ENCODE assay signal across 19 cellular contexts in the genomic region with DNA sequence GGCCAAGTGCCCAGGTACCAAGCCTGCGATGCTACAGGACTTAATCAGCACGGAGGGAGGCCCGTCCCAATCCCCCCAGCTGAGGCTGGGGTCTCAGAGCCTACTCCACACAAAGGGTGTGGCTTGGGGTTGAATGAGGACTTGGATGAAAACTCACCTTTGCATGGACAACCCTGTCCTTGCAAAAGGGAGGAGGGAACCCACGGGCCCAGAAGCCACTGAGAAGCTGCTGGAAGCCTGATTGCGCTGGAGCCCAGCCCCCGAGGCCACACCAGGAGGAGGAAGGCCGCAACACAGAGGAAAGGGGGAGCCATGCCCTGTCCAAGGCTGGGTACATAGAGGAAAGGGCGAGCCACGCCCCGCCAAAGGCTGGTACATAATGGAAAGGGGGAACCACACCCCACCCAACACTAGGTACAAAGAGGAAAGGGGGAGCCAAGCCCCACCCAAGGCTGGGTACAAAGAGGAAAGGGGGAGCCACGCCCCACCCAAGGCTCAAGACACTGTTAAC.
DNase-seq lines count a peak whose midpoint lies in the region; ATAC-seq, FAIRE-seq and TF ChIP-seq lines count a peak whose summit lies in the region.
"Had no signal": no experiment of that assay in that cellular context is flagged by ENCODE, and none has a peak within 500 bp of the region (broad histone marks: within the 10 kb centered on the region; RNA-seq: fewer than 3 reads in every experiment).

No MANE protein-coding gene starts in this region.

- H2BK5ac ChIP-seq in H1 (ENCODE audit: low read depth, low read length), result no peak overlapping the region
- no peak overlapping the region for H2BK5ac ChIP-seq in mesenchymal stem cell (ENCODE audit: low read depth, low read length, poor library complexity, severe bottlenecking)

- H3K36me3 ChIP-seq in right atrium auricular region (no peaks in the 10 kb centered on the region), H1 (ENCODE audit: control insufficient read depth in 2 of 4, insufficient read depth in 4 of 4, low read length in 3 of 4) (peaks cover 0 to 5% (median 0%) of the 10 kb centered on the region in 4 experiments; a peak in 1 of 8 replicates), sigmoid colon (no peaks in the 10 kb centered on the region), aorta (ENCODE audit: control insufficient read depth in 1 of 2, insufficient read depth in 2 of 2, low read length in 1 of 2) (no peaks in the 10 kb centered on the region), mesenchymal stem cell (ENCODE audit: control insufficient read depth in 1 of 2, insufficient read depth in 2 of 2, low read depth in 1 of 2, low read length in 2 of 2) (peaks cover 0 to 5% of the 10 kb centered on the region in 2 experiments)

- H3K4me2 ChIP-seq in H1 (ENCODE audit: insufficient read depth in 1 of 2, low read depth in 2 of 2, low read length in 2 of 2) (no peak overlapping the region), mesenchymal stem cell (ENCODE audit: low read length, poor library complexity, severe bottlenecking) (no peak overlapping the region)

- intact Hi-C loops in cardiac septum (cut with DNase I) (loop anchor here (5.0 kb wide), 1 partner anchor 90 kb away; no protein-coding TSS in a partner anchor), sigmoid colon (cut with DNase I) (no loop called here), aorta (cut with DNase I) (no loop called here)

- H3K79me1 ChIP-seq in H1 (ENCODE audit: low read depth, low read length), result no peaks in the 10 kb centered on the region
- no peaks in the 10 kb centered on the region for H3K79me1 ChIP-seq in mesenchymal stem cell (replicated peaks; ENCODE audit: low read length, poor library complexity, severe bottlenecking)

- H2AK5ac ChIP-seq in H1 (ENCODE audit: low read depth, low read length) (no peak overlapping the region), mesenchymal stem cell (ENCODE audit: low read length, severe bottlenecking) (no peak overlapping the region)

- no peak for TF ChIP-seq RAD21 in H1 (IDR thresholded peaks at IDR 0.05 in 1 of 2, conservative IDR thresholded peaks at IDR 0.05 in 1 of 2; ENCODE audit: low read depth in 2 of 2, low read length in 2 of 2)

- H3K27ac ChIP-seq in right atrium auricular region (no peak overlapping the region), H1 (ENCODE audit: low read depth, low read length) (no peak overlapping the region), sigmoid colon (no peak overlapping the region), aorta (ENCODE audit: low read depth in 1 of 2, low read length in 2 of 2) (no peak overlapping the region), mesenchymal stem cell (ENCODE audit: low read length, poor library complexity, severe bottlenecking) (no peak overlapping the region)

- no peaks in the 10 kb centered on the region for H4K20me1 ChIP-seq in H1 (replicated peaks in 1 of 2; ENCODE audit: control insufficient read depth in 1 of 2, insufficient read depth in 2 of 2, low read length in 2 of 2)

- H3K4me3 ChIP-seq in right atrium auricular region (no peak overlapping the region), H1 (ENCODE audit: extremely low read depth in 1 of 4, insufficient read depth in 2 of 4, low read depth in 3 of 4, low read length in 4 of 4) (no peak overlapping the region), sigmoid colon (no peak overlapping the region), aorta (ENCODE audit: low read length in 2 of 2) (no peak overlapping the region), mesenchymal stem cell (ENCODE audit: insufficient read depth in 1 of 2, low read depth in 1 of 2, low read length in 2 of 2) (no peak overlapping the region)

- ATAC-seq in aorta (ENCODE audit: low FRiP score) (no peak), GM21786 (IDR thresholded peaks at IDR 0.05; ENCODE audit: unreplicated experiment) (no peak)
- ATAC-seq: CD8-positive, alpha-beta T cell had no signal

- H2BK12ac ChIP-seq in H1 (ENCODE audit: low read depth, low read length) (no peak overlapping the region), mesenchymal stem cell (ENCODE audit: low read length in 2 of 2) (no peak overlapping the region)

- H3K9ac ChIP-seq in H1 (replicated peaks in 1 of 4; ENCODE audit: extremely low read depth in 1 of 4, low read depth in 3 of 4, low read length in 3 of 4) (no peak overlapping the region), mesenchymal stem cell (ENCODE audit: low read length) (no peak overlapping the region)

- no peak overlapping the region for H2BK120ac ChIP-seq in H1 (replicated peaks; ENCODE audit: low read depth, low read length)
- H2BK120ac ChIP-seq in mesenchymal stem cell (ENCODE audit: low read depth, low read length), result no peak overlapping the region

- no peaks in the 10 kb centered on the region for H3K79me2 ChIP-seq in H1 (ENCODE audit: control insufficient read depth in 1 of 2, insufficient read depth in 2 of 2, low read length in 2 of 2)

- POLR2A ChIA-PET in H1 (lab: Charles Lee; ENCODE audit: partially characterized antibody), result no interaction called here

- H3K27me3 ChIP-seq in right atrium auricular region (no peaks in the 10 kb centered on the region), H1 (replicated peaks in 1 of 4; ENCODE audit: control insufficient read depth in 3 of 4, extremely low read depth in 1 of 4, insufficient read depth in 3 of 4, low read length in 3 of 4) (no peaks in the 10 kb centered on the region), sigmoid colon (no peaks in the 10 kb centered on the region), aorta (ENCODE audit: control insufficient read depth in 1 of 2, insufficient read depth in 2 of 2, low read length in 1 of 2) (no peaks in the 10 kb centered on the region), mesenchymal stem cell (ENCODE audit: control insufficient read depth in 1 of 2, insufficient read depth in 1 of 2, low read length in 2 of 2) (no peaks in the 10 kb centered on the region)

- no peak overlapping the region for H4K5ac ChIP-seq in H1 (ENCODE audit: insufficient read length, low read depth, low read length)

- H2AFZ ChIP-seq in H1 (ENCODE audit: low read length), result no peak overlapping the region
- no peak overlapping the region for H2AFZ ChIP-seq in mesenchymal stem cell (ENCODE audit: low read depth, low read length)

- H3K23me2 ChIP-seq in H1 (ENCODE audit: low read depth, low read length), result no peaks in the 10 kb centered on the region

- H4K8ac ChIP-seq in H1 (ENCODE audit: extremely low read depth, insufficient read depth, low read length) (peak overlapping the region; percentile 79), mesenchymal stem cell (ENCODE audit: low read length) (no peak overlapping the region)

- DNase-seq in cardiac septum (ENCODE audit: low spot score) (peak; percentile 67), right atrium auricular region (ENCODE audit: low spot score) (no peak), H1 (ENCODE audit: low read depth in 1 of 2, low spot score in 2 of 2) (peak in 1 of 2 experiments; percentile 33), sigmoid colon (peak; percentile 50), aorta (peak; percentile 34 to 71), mesenchymal stem cell (no peak)
- DNase-seq: ACHN, DND-41, GDM1, Karpas-422, MM.1S, NCI-H1105, NCI-H187, NCI-H510A treated with DMSO at 0.1 percent for 48 hours, SHP77 treated with DMSO at 0.1 percent for 48 hours had no signal

- TF ChIP-seq CTCF in right atrium auricular region (IDR thresholded peaks at IDR 0.05) (no peak), H1 (IDR thresholded peaks at IDR 0.05; ENCODE audit: control extremely low read depth in 1 of 3, insufficient read depth in 1 of 3, low read depth in 1 of 3, low read length in 3 of 3) (no peak), sigmoid colon (IDR thresholded peaks at IDR 0.05) (no peak)

- no peak overlapping the region for H3K14ac ChIP-seq in H1 (ENCODE audit: insufficient read length)
- no peak overlapping the region for H3K14ac ChIP-seq in mesenchymal stem cell (ENCODE audit: low read length in 2 of 2)

- no peak overlapping the region for H2BK20ac ChIP-seq in H1 (ENCODE audit: low read length)

- H3K56ac ChIP-seq in H1 (replicated peaks; ENCODE audit: insufficient read length, low read depth, low read length), result no peak overlapping the region

- WGBS in H1 (ENCODE audit: extremely low coverage in 1 of 2, insufficient coverage in 1 of 2, insufficient read length in 1 of 2, insufficient replicate concordance in 2 of 2, low coverage in 1 of 2, low lambda C conversion rate in 2 of 2, missing lambda C conversion rate in 1 of 2), 2 experiments, result 94% methylated on average over 7 of the region's 11 CpGs; no CpG with 5 or more reads in 1 of the 2 experiments
- 53 to 80% methylated on average over 11 of the region's 11 CpGs for WGBS in sigmoid colon, 2 donors
- WGBS in aorta, 2 donors, result 92 to 97% methylated on average over 11 of the region's 11 CpGs
- WGBS in mesenchymal stem cell, result 80% methylated on average over 11 of the region's 11 CpGs

- CTCF ChIA-PET in H1 (lab: Charles Lee; ENCODE audit: partially characterized antibody), result no interaction called here

- TF ChIP-seq POLR2A in H1 (IDR thresholded peaks at IDR 0.05; ENCODE audit: control extremely low read depth in 1 of 2, low read depth in 2 of 2, low read length in 2 of 2) (no peak), sigmoid colon (IDR thresholded peaks at IDR 0.05) (no peak)

- FAIRE-seq in H1 (lab: Jason Lieb, UNC), result no peak
- FAIRE-seq: D721Med, RCC 7860 had no signal

- TF ChIP-seq EP300 in H1 (IDR thresholded peaks at IDR 0.05; ENCODE audit: borderline replicate concordance in 1 of 2, low read depth in 2 of 2, low read length in 2 of 2) (no peak), sigmoid colon (IDR thresholded peaks at IDR 0.05) (no peak)

- H3K9me3 ChIP-seq in right atrium auricular region (no peaks in the 10 kb centered on the region), H1 (ENCODE audit: insufficient read depth in 2 of 2, low read depth in 1 of 2, low read length in 1 of 2) (peaks cover under 1 to 17% of the 10 kb centered on the region in 2 experiments; a peak in 2 of 4 replicates), sigmoid colon (no peaks in the 10 kb centered on the region), aorta (ENCODE audit: control insufficient read depth, low read length) (no peaks in the 10 kb centered on the region), mesenchymal stem cell (ENCODE audit: control insufficient read depth, low read length) (no peaks in the 10 kb centered on the region)

- no peak overlapping the region for H3K23ac ChIP-seq in H1 (ENCODE audit: insufficient read length)
- no peak overlapping the region for H3K23ac ChIP-seq in mesenchymal stem cell (ENCODE audit: low read length in 2 of 2)

- H4K91ac ChIP-seq in H1 (replicated peaks; ENCODE audit: insufficient read length, low read length), result no peak overlapping the region
- H4K91ac ChIP-seq in mesenchymal stem cell (ENCODE audit: low read length), result no peak overlapping the region

- H3K4me1 ChIP-seq in right atrium auricular region (peaks cover 0 to 36% of the 10 kb centered on the region in 2 donors), H1 (replicated peaks in 1 of 4; ENCODE audit: control insufficient read depth in 3 of 4, insufficient read depth in 4 of 4, low read length in 3 of 4) (no peaks in the 10 kb centered on the region; a peak in 1 of 7 replicates), sigmoid colon (peaks cover 0 to 18% (median 9%) of the 10 kb centered on the region in 4 donors), aorta (ENCODE audit: control insufficient read depth in 1 of 2, insufficient read depth in 2 of 2, low read length in 2 of 2) (no peaks in the 10 kb centered on the region), mesenchymal stem cell (ENCODE audit: control insufficient read depth, insufficient read depth, low read depth, low read length) (no peaks in the 10 kb centered on the region)

- H3K18ac ChIP-seq in H1 (ENCODE audit: extremely low read depth, low read length) (no peak overlapping the region), mesenchymal stem cell (ENCODE audit: low read depth in 1 of 2, low read length in 2 of 2) (no peak overlapping the region)

- no peak overlapping the region for H2BK15ac ChIP-seq in H1 (ENCODE audit: low read length)
- no peak overlapping the region for H2BK15ac ChIP-seq in mesenchymal stem cell (ENCODE audit: low read depth, poor library complexity, severe bottlenecking)

- H3K4ac ChIP-seq in H1 (replicated peaks; ENCODE audit: insufficient read length, low read depth, low read length) (no peak overlapping the region), mesenchymal stem cell (ENCODE audit: low read depth in 1 of 2, low read length in 2 of 2) (no peak overlapping the region)

Comparison
In these comparisons a context has a peak if more than half of its experiments do, and no peak if none do; other contexts are left out.
1. DNase-seq: peak in cardiac septum (single experiment), sigmoid colon (single experiment) and aorta (2 of 2); none in right atrium auricular region (single experiment) and mesenchymal stem cell (single experiment).